In genomic region chr11:57597971-57598830, GRCh38 we compare ENCODE assay signal across 8 cellular contexts. TPM values are rescaled to one million over a fixed set of nuclear protein-coding genes. Genes with fewer than 3 reads are reported as not detected.
DNase-seq lines count a peak whose midpoint lies in the region; FAIRE-seq and TF ChIP-seq lines count a peak whose summit lies in the region.

No MANE protein-coding gene starts in this region.

- H3K4me2 ChIP-seq in keratinocyte (ENCODE audit: control insufficient read depth, extremely low read depth, insufficient read depth, low read depth, low read length), result peak overlapping the region; percentile 46
- peak overlapping the region; percentile 89 for H3K4me2 ChIP-seq in smooth muscle cell

- peaks cover 6% of the 10 kb centered on the region for H3K4me1 ChIP-seq in keratinocyte (ENCODE audit: control insufficient read depth, extremely low read depth, insufficient read depth, low read length)
- peaks cover 28% of the 10 kb centered on the region for H3K4me1 ChIP-seq in smooth muscle cell (ENCODE audit: low read depth)

- H3K4me3 Mint-ChIP-seq in activated naive CD4-positive, alpha-beta T cell treated with anti-CD3 and anti-CD28 coated beads, Interleukin-2, amount 10 ng/mL, durations not matched to agents 7 days and 5 days, result no peak overlapping the region

- no peak for TF ChIP-seq CTCF in bronchial epithelial cell (IDR thresholded peaks at IDR 0.05; ENCODE audit: insufficient read depth, low read length, severe bottlenecking)
- no peak for TF ChIP-seq CTCF in keratinocyte (optimal IDR thresholded peaks at IDR 0.05 in 1 of 3, IDR thresholded peaks at IDR 0.05 in 1 of 3, conservative IDR thresholded peaks at IDR 0.05 in 1 of 3; ENCODE audit: extremely low read depth in 1 of 3, insufficient read depth in 2 of 3, low read length in 3 of 3)
- no peak for TF ChIP-seq CTCF in smooth muscle cell (IDR thresholded peaks at IDR 0.05; ENCODE audit: borderline replicate concordance, insufficient read depth, poor library complexity, severe bottlenecking)

- H3K9me3 Mint-ChIP-seq in activated naive CD4-positive, alpha-beta T cell treated with anti-CD3 and anti-CD28 coated beads, Interleukin-2, amount 10 ng/mL, durations not matched to agents 7 days and 5 days, result no peaks in the 10 kb centered on the region

- H3K9ac ChIP-seq in keratinocyte (ENCODE audit: control insufficient read depth, extremely low read depth, insufficient read depth, low read length) (no peak overlapping the region), smooth muscle cell (ENCODE audit: low read depth) (peak overlapping the region; percentile 35)

- H3F3A ChIP-seq in smooth muscle cell (ENCODE audit: low read depth), result no peaks in the 10 kb centered on the region

- H3K27me3 Mint-ChIP-seq in activated naive CD4-positive, alpha-beta T cell treated with anti-CD3 and anti-CD28 coated beads, Interleukin-2, amount 10 ng/mL, durations not matched to agents 7 days and 5 days, result peaks cover 71% of the 10 kb centered on the region

- H3K36me3 ChIP-seq in bronchial epithelial cell (ENCODE audit: control insufficient read depth, insufficient read depth, low read length), result no peaks in the 10 kb centered on the region
- H3K36me3 ChIP-seq in keratinocyte (ENCODE audit: control insufficient read depth in 2 of 2, extremely low read depth in 1 of 2, insufficient read depth in 2 of 2, low read length in 2 of 2), result no peaks in the 10 kb centered on the region
- H3K36me3 ChIP-seq in smooth muscle cell (ENCODE audit: low read depth), result no peaks in the 10 kb centered on the region

- DNase-seq in HCEC 1CT (peak; percentile 42), bronchial epithelial cell (ENCODE audit: low read depth) (peak; percentile 13), keratinocyte (ENCODE audit: low read depth, low spot score) (no peak), smooth muscle cell (lab: John Stamatoyannopoulos, UW; ENCODE audit: unreplicated experiment) (peak; percentile 20), HT-29 (ENCODE audit: low spot score) (no peak), erythroblast (lab: John Stamatoyannopoulos, UW) (no peak), KG1 (lab: John Stamatoyannopoulos, UW) (no peak)
- no peak for DNase-seq in activated naive CD4-positive, alpha-beta T cell treated with anti-CD3 and anti-CD28 coated beads, Interleukin-2, amount 10 ng/mL, durations not matched to agents 7 days and 5 days

- TF ChIP-seq POLR2A in erythroblast (IDR thresholded peaks at IDR 0.05; ENCODE audit: low read length), result no peak

- dilution Hi-C loops in keratinocyte (cut with MboI; ENCODE audit: extremely low pct_ligation_motif_present, low sequenced_read_pairs), result no loop called here

- no peak for FAIRE-seq in bronchial epithelial cell (lab: Jason Lieb, UNC)
- FAIRE-seq in keratinocyte (lab: Jason Lieb, UNC), result no peak

- H4K20me1 ChIP-seq in keratinocyte (ENCODE audit: control insufficient read depth, extremely low read depth, insufficient read depth, low read length) (no peaks in the 10 kb centered on the region), smooth muscle cell (ENCODE audit: low read depth) (no peaks in the 10 kb centered on the region)

- H3K9me3 ChIP-seq in keratinocyte (ENCODE audit: control insufficient read depth, low read depth, low read length) (no peaks in the 10 kb centered on the region), smooth muscle cell (replicated peaks; ENCODE audit: low read depth) (no peaks in the 10 kb centered on the region)

- peak overlapping the region; percentile 45 for H2AFZ ChIP-seq in keratinocyte (ENCODE audit: control insufficient read depth, low read length)
- peak overlapping the region; percentile 85 for H2AFZ ChIP-seq in smooth muscle cell (ENCODE audit: low read depth)

- CTCF ChIA-PET in activated naive CD4-positive, alpha-beta T cell treated with anti-CD3 and anti-CD28 coated beads, Interleukin-2, amount 10 ng/mL, durations not matched to agents 7 days and 5 days (lab: Charles Lee), result interaction anchor here (1.7 kb wide), 1 partner anchor 138 kb away, joined by 3 read pairs; no protein-coding TSS in a partner anchor

- 12% methylated on average over 13 of the region's 32 CpGs for WGBS in smooth muscle cell (ENCODE audit: low lambda C conversion rate)

- H3K27ac Mint-ChIP-seq in activated naive CD4-positive, alpha-beta T cell treated with anti-CD3 and anti-CD28 coated beads, Interleukin-2, amount 10 ng/mL, durations not matched to agents 7 days and 5 days, result no peak overlapping the region

- peak overlapping the region; percentile 33 for H3K4me3 ChIP-seq in bronchial epithelial cell (ENCODE audit: low read depth, low read length)
- peak overlapping the region; percentile 31 to 57 (median 46) for H3K4me3 ChIP-seq in keratinocyte (ENCODE audit: control insufficient read depth in 2 of 3, extremely low read depth in 1 of 3, insufficient read depth in 2 of 3, low read depth in 1 of 3, low read length in 3 of 3)
- peak overlapping the region; percentile 73 for H3K4me3 ChIP-seq in smooth muscle cell

- H3K4me1 Mint-ChIP-seq in activated naive CD4-positive, alpha-beta T cell treated with anti-CD3 and anti-CD28 coated beads, Interleukin-2, amount 10 ng/mL, durations not matched to agents 7 days and 5 days, result no peaks in the 10 kb centered on the region

- H3K36me3 Mint-ChIP-seq in activated naive CD4-positive, alpha-beta T cell treated with anti-CD3 and anti-CD28 coated beads, Interleukin-2, amount 10 ng/mL, durations not matched to agents 7 days and 5 days, result no peaks in the 10 kb centered on the region

- H3K79me2 ChIP-seq in keratinocyte (ENCODE audit: control insufficient read depth, insufficient read depth, low read length) (no peaks in the 10 kb centered on the region), smooth muscle cell (ENCODE audit: low read depth) (no peaks in the 10 kb centered on the region)

- H3K27ac ChIP-seq in keratinocyte (ENCODE audit: control insufficient read depth, insufficient read depth, low read length) (no peak overlapping the region), smooth muscle cell (ENCODE audit: low read depth) (no peak overlapping the region)

- peaks cover 2% of the 10 kb centered on the region for H3K27me3 ChIP-seq in bronchial epithelial cell (ENCODE audit: control insufficient read depth, insufficient read depth, low read length)
- H3K27me3 ChIP-seq in keratinocyte (ENCODE audit: control insufficient read depth, extremely low read depth, insufficient read depth, low read length), result peaks cover 3% of the 10 kb centered on the region
- no peaks in the 10 kb centered on the region for H3K27me3 ChIP-seq in smooth muscle cell (ENCODE audit: low read depth)

- no peaks in the 10 kb centered on the region for H3K9me1 ChIP-seq in keratinocyte (ENCODE audit: control insufficient read depth, extremely low read depth, insufficient read depth, low read length)

RNA-seq across cellular contexts. Expression of gene SERPING1, which starts 0.7 kb away (rescaled TPM):
- total RNA-seq in bronchial epithelial cell (1.3 and 2.0 TPM in 2 replicates), smooth muscle cell (31.0 and 47.8 TPM in 2 replicates)
- polyA plus RNA-seq in keratinocyte (12.8 to 21.9 TPM (median 14.4 TPM) in 3 replicates), smooth muscle cell (80.3 and 95.8 TPM in 2 replicates)
- 8.4 TPM for polyA plus RNA-seq in keratinocyte (2011; ENCODE audit: low read depth)
- polyA plus RNA-seq in keratinocyte (2011; cell fraction: cytosol; rRNA removed), result 29.9 and 33.4 TPM in 2 replicates
- polyA plus RNA-seq in keratinocyte (2011; cell fraction: nucleus; rRNA removed), result 31.9 and 42.8 TPM in 2 replicates
- 20.9 and 29.3 TPM in 2 replicates for polyA plus RNA-seq in keratinocyte (2012; ENCODE audit: low replicate concordance)
- 11.7 to 22.2 TPM (median 19.8 TPM) in 3 replicates for polyA minus RNA-seq in keratinocyte
- polyA minus RNA-seq in keratinocyte (2011; cell fraction: cytosol; rRNA and poly(A)+ RNA removed), result 26.3 TPM
- 13.1 and 20.5 TPM in 2 replicates for polyA minus RNA-seq in keratinocyte (2011; cell fraction: nucleus; rRNA and poly(A)+ RNA removed)
- total RNA-seq in HT-29 (2014; rRNA removed; shearing (Covaris generic)), result not detected in 2 replicates

RNA-seq across cellular contexts. Expression of gene UBE2L6, which starts 30.7 kb away (rescaled TPM):
- total RNA-seq in bronchial epithelial cell, result 7.4 and 13.6 TPM in 2 replicates
- polyA plus RNA-seq in keratinocyte, result 56.6 to 91.9 TPM (median 83.0 TPM) in 3 replicates
- polyA plus RNA-seq in keratinocyte (2011; ENCODE audit: low read depth), result 7.3 TPM
- polyA plus RNA-seq in keratinocyte (2011; cell fraction: cytosol; rRNA removed), result 80.2 and 98.6 TPM in 2 replicates
- 28.2 and 34.6 TPM in 2 replicates for polyA plus RNA-seq in keratinocyte (2011; cell fraction: nucleus; rRNA removed)
- polyA plus RNA-seq in keratinocyte (2012; ENCODE audit: low replicate concordance), result 27.9 and 83.8 TPM in 2 replicates
- 91.7 to 187 TPM (median 100 TPM) in 3 replicates for polyA minus RNA-seq in keratinocyte
- 63.5 TPM for polyA minus RNA-seq in keratinocyte (2011; cell fraction: cytosol; rRNA and poly(A)+ RNA removed)
- 9.4 and 12.3 TPM in 2 replicates for polyA minus RNA-seq in keratinocyte (2011; cell fraction: nucleus; rRNA and poly(A)+ RNA removed)
- total RNA-seq in smooth muscle cell, result 14.4 and 15.1 TPM in 2 replicates
- polyA plus RNA-seq in smooth muscle cell, result 28.2 and 28.8 TPM in 2 replicates
- 1.3 and 3.5 TPM in 2 replicates for total RNA-seq in HT-29 (2014; rRNA removed; shearing (Covaris generic))

RNA-seq across cellular contexts. Expression of gene YPEL4, which starts 51.5 kb away (rescaled TPM):
- 0.26 TPM in 1 of 2 replicates, not detected in the other for total RNA-seq in bronchial epithelial cell
- polyA plus RNA-seq in keratinocyte, result 0.05 to 0.14 TPM in 2 of 3 replicates, not detected in the other
- 2.7 TPM for polyA plus RNA-seq in keratinocyte (2011; ENCODE audit: low read depth)
- not detected in 2 replicates for polyA plus RNA-seq in keratinocyte (2011; cell fraction: cytosol; rRNA removed)
- polyA plus RNA-seq in keratinocyte (2011; cell fraction: nucleus; rRNA removed), result 0.10 TPM in 1 of 2 replicates, not detected in the other
- 0.10 and 0.75 TPM in 2 replicates for polyA plus RNA-seq in keratinocyte (2012; ENCODE audit: low replicate concordance)
- not detected in 3 replicates for polyA minus RNA-seq in keratinocyte
- not detected for polyA minus RNA-seq in keratinocyte (2011; cell fraction: cytosol; rRNA and poly(A)+ RNA removed)
- polyA minus RNA-seq in keratinocyte (2011; cell fraction: nucleus; rRNA and poly(A)+ RNA removed), result not detected in 2 replicates
- 0.18 and 2.5 TPM in 2 replicates for total RNA-seq in smooth muscle cell
- 2.0 and 2.9 TPM in 2 replicates for polyA plus RNA-seq in smooth muscle cell
- total RNA-seq in HT-29 (2014; rRNA removed; shearing (Covaris generic)), result not detected in 2 replicates

RNA-seq across cellular contexts. Expression of gene CLP1, which starts 59.4 kb away (rescaled TPM):
- total RNA-seq in bronchial epithelial cell (15.7 and 28.2 TPM in 2 replicates), smooth muscle cell (18.3 and 23.0 TPM in 2 replicates)
- polyA plus RNA-seq in keratinocyte (24.6 to 41.7 TPM (median 25.0 TPM) in 3 replicates), smooth muscle cell (18.0 and 19.7 TPM in 2 replicates)
- polyA plus RNA-seq in keratinocyte (2011; ENCODE audit: low read depth), result 13.5 TPM
- 18.4 and 27.3 TPM in 2 replicates for polyA plus RNA-seq in keratinocyte (2011; cell fraction: cytosol; rRNA removed)
- 30.9 and 40.4 TPM in 2 replicates for polyA plus RNA-seq in keratinocyte (2011; cell fraction: nucleus; rRNA removed)
- 19.0 and 19.3 TPM in 2 replicates for polyA plus RNA-seq in keratinocyte (2012; ENCODE audit: low replicate concordance)
- polyA minus RNA-seq in keratinocyte, result 10.0 to 27.2 TPM (median 23.5 TPM) in 3 replicates
- 11.5 TPM for polyA minus RNA-seq in keratinocyte (2011; cell fraction: cytosol; rRNA and poly(A)+ RNA removed)
- 12.9 and 15.7 TPM in 2 replicates for polyA minus RNA-seq in keratinocyte (2011; cell fraction: nucleus; rRNA and poly(A)+ RNA removed)
- total RNA-seq in HT-29 (2014; rRNA removed; shearing (Covaris generic)), result 19.1 and 19.8 TPM in 2 replicates

Comparison
In these comparisons a context has a peak if more than half of its experiments do, and no peak if none do; other contexts are left out.
1. DNase-seq: peak in HCEC 1CT (single experiment), bronchial epithelial cell (single experiment) and smooth muscle cell (single experiment); none in keratinocyte (single experiment), HT-29 (single experiment), activated naive CD4-positive, alpha-beta T cell treated with anti-CD3 and anti-CD28 coated beads, Interleukin-2, amount 10 ng/mL, durations not matched to agents 7 days and 5 days (single experiment), erythroblast (0 of 2) and KG1 (single experiment).
2. RNA of gene SERPING1, which starts 0.7 kb away (total RNA-seq): 31.0 to 47.8 TPM in smooth muscle cell; 1.3 to 2.0 TPM in bronchial epithelial cell and not detected in HT-29; every median in the first group is over 10 times any median in the second.
3. Peak in every context shown above with its lines, with median percentiles within 50 percentile points of each other: H3K4me3 ChIP-seq.